1 cellular context compared by ENCODE assay signal in the genomic region with DNA sequence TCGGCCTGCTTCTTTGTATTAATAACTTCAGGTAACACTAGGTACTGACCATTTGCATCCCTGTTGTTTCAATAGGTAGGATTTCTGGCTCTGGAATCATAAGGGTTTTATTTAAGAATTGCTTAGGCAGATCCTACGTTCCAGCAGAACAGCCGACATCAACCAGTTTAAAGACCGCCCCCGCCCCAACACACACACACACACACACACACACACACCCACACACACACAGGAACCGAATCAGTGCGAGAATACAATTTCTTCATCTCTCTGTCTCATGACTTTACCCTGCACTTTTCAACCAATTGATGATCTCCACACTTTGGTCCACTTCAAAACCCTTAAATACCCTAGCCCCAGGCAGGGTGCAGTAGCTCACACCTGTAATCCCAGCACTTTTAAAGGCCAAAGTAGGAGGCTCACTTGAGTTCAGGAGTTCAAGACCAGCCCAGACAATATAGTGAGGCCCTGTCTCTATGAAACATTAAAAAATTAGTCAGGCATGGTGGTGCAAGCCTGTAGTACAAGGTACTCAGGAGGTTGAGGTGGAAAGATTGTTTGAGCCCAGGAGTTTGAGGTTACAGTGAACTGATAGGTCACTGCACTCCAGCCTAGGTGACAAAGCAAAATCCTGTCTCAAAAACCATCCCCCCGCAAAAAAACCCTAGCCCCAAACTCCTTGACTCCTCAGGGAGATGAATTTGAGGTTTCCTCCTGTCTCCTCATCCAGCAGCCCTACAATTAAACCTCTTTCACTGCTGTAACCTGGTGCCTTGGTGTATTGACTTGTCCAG.
TF ChIP-seq lines count a peak whose summit lies in the region.

No MANE protein-coding gene starts in this region.

TF ChIP-seq in WTC11, 78 proteins besides CTCF, POLR2A, EP300 and RAD21 (continued from another document):
- no peak for TF ChIP-seq E2F5 (CRISPR knock-in tag; IDR thresholded peaks at IDR 0.05)
- no peak for TF ChIP-seq MYBL2 (CRISPR knock-in tag; IDR thresholded peaks at IDR 0.05)
- no peak for TF ChIP-seq EMX1 (CRISPR knock-in tag; IDR thresholded peaks at IDR 0.05)
- TF ChIP-seq ZNF138 (CRISPR knock-in tag; conservative IDR thresholded peaks at IDR 0.05): no peak
- no peak for TF ChIP-seq TEAD1 (CRISPR knock-in tag; IDR thresholded peaks at IDR 0.05)
- TF ChIP-seq ZSCAN18 (CRISPR knock-in tag; IDR thresholded peaks at IDR 0.05): no peak
- TF ChIP-seq ATF1 (CRISPR knock-in tag; IDR thresholded peaks at IDR 0.05): no peak
- no peak for TF ChIP-seq ATF6 (CRISPR knock-in tag; IDR thresholded peaks at IDR 0.05)
